27 cellular contexts compared by ENCODE assay signal in genomic region chr5:157024213-157024959, GRCh38. TPM values are rescaled to one million over a fixed set of nuclear protein-coding genes. Genes with fewer than 3 reads are reported as not detected.
DNase-seq lines count a peak whose midpoint lies in the region; ATAC-seq lines count a peak whose summit lies in the region.
"Had no signal": no experiment of that assay in that cellular context is flagged by ENCODE, and none has a peak within 500 bp of the region (broad histone marks: within the 10 kb centered on the region; RNA-seq: fewer than 3 reads in every experiment).

No MANE protein-coding gene starts in this region.

- H3K27ac Mint-ChIP-seq in T-helper 2 cell treated with Interferon-gamma antibody and Interleukin-4, amounts not matched to agents 5 μg/mL and 100 μg/mL, for 36 hours = peak overlapping the region; percentile 91
- peak overlapping the region in 7 of 8 donors; percentile 32 to 95 (median 56) for H3K27ac Mint-ChIP-seq in CD8-positive, alpha-beta memory T cell
- peak overlapping the region; percentile 95 for H3K27ac Mint-ChIP-seq in activated CD8-positive, alpha-beta T cell treated with anti-CD3 and anti-CD28 coated beads, Interleukin-2, amount 10 ng/mL, durations not matched to agents 7 days and 5 days
- peak overlapping the region; percentile 57 to 92 (median 86) for H3K27ac Mint-ChIP-seq in naive thymus-derived CD4-positive, alpha-beta T cell
- H3K27ac Mint-ChIP-seq: type B pancreatic cell had no signal

- no peak overlapping the region for H3K27ac ChIP-seq in CD8-positive, alpha-beta memory T cell (ENCODE audit: low read depth, low read length)
- peak overlapping the region; percentile 40 for H3K27ac ChIP-seq in naive thymus-derived CD4-positive, alpha-beta T cell (ENCODE audit: low read depth, low read length)
- H3K27ac ChIP-seq: right atrium auricular region, RWPE1 had no signal

- no peaks in the 10 kb centered on the region for H3K27me3 Mint-ChIP-seq in T-helper 2 cell treated with Interferon-gamma antibody and Interleukin-4, amounts not matched to agents 5 μg/mL and 100 μg/mL, for 36 hours (ENCODE audit: low read depth)
- peaks cover 0 to 1% of the 10 kb centered on the region in 2 donors for H3K27me3 Mint-ChIP-seq in CD8-positive, alpha-beta memory T cell
- H3K27me3 Mint-ChIP-seq in activated CD8-positive, alpha-beta T cell treated with anti-CD3 and anti-CD28 coated beads, Interleukin-2, amount 10 ng/mL, durations not matched to agents 7 days and 5 days (ENCODE audit: low read depth) = no peaks in the 10 kb centered on the region
- H3K27me3 Mint-ChIP-seq in naive thymus-derived CD4-positive, alpha-beta T cell = no peaks in the 10 kb centered on the region

- H3K4me3 Mint-ChIP-seq in T-helper 2 cell treated with Interferon-gamma antibody and Interleukin-4, amounts not matched to agents 5 μg/mL and 100 μg/mL, for 36 hours = peak overlapping the region; percentile 63
- H3K4me3 Mint-ChIP-seq in CD8-positive, alpha-beta memory T cell = peak overlapping the region in 4 of 7 donors; percentile 4 to 67 (median 34)
- peak overlapping the region; percentile 10 for H3K4me3 Mint-ChIP-seq in activated CD8-positive, alpha-beta T cell treated with anti-CD3 and anti-CD28 coated beads, Interleukin-2, amount 10 ng/mL, durations not matched to agents 7 days and 5 days
- H3K4me3 Mint-ChIP-seq in naive thymus-derived CD4-positive, alpha-beta T cell = peak overlapping the region in 6 of 10 donors; percentile 10 to 66 (median 40)
- H3K4me3 Mint-ChIP-seq: type B pancreatic cell had no signal

- ATAC-seq in activated CD8-positive, alpha-beta T cell treated with anti-CD3 and anti-CD28 coated beads, Interleukin-2, amount 10 ng/mL, durations not matched to agents 7 days and 5 days = peak; percentile 1
- no peak for ATAC-seq in naive thymus-derived CD4-positive, alpha-beta T cell
- no peak for ATAC-seq in GM19467 (IDR thresholded peaks at IDR 0.05; ENCODE audit: unreplicated experiment)
- ATAC-seq: K562, SK-N-SH treated with all-trans-retinoic acid at 6 μM for 48 hours had no signal

- no peaks in the 10 kb centered on the region for H3K9me3 ChIP-seq in CD8-positive, alpha-beta memory T cell (ENCODE audit: low read length)
- H3K9me3 ChIP-seq in naive thymus-derived CD4-positive, alpha-beta T cell (ENCODE audit: control insufficient read depth in 2 of 3, low read length in 3 of 3) = no peaks in the 10 kb centered on the region

- no peaks in the 10 kb centered on the region for H3K27me3 ChIP-seq in CD8-positive, alpha-beta memory T cell (ENCODE audit: insufficient read depth, low read length, poor library complexity, severe bottlenecking)
- H3K27me3 ChIP-seq in naive thymus-derived CD4-positive, alpha-beta T cell (ENCODE audit: control insufficient read depth in 2 of 2, insufficient read depth in 2 of 2, low read length in 2 of 2) = no peaks in the 10 kb centered on the region
- H3K27me3 ChIP-seq: right atrium auricular region had no signal

- H3K4me1 ChIP-seq in CD8-positive, alpha-beta memory T cell (ENCODE audit: insufficient read depth, low read length) = peaks cover 24% of the 10 kb centered on the region
- peaks cover 16 to 23% of the 10 kb centered on the region in 2 donors for H3K4me1 ChIP-seq in naive thymus-derived CD4-positive, alpha-beta T cell (ENCODE audit: control insufficient read depth in 2 of 2, insufficient read depth in 2 of 2, low read length in 2 of 2)

- intact Hi-C loops in naive thymus-derived CD4-positive, alpha-beta T cell (cut with micrococcal nuclease) = loop anchor here (2.0 to 10.0 kb wide), 6 partner anchors 14 to 230 kb away; partner anchors contain the start of gene MED7 (in 1 of the 2)

- CTCF ChIA-PET in CD8-positive, alpha-beta memory T cell (lab: Charles Lee) = interaction anchor here (1.4 kb wide), 1 partner anchor 30 kb away, joined by 3 read pairs; no protein-coding TSS in a partner anchor
- CTCF ChIA-PET in activated CD8-positive, alpha-beta T cell treated with anti-CD3 and anti-CD28 coated beads, Interleukin-2, amount 10 ng/mL, durations not matched to agents 7 days and 5 days (lab: Charles Lee) = interaction anchor here (0.8 to 4.6 kb wide), 20 partner anchors 25 to 132 kb away, joined by 3 to 44 read pairs (median 6); partner anchors contain the start of genes HAVCR2 and MED7
- CTCF ChIA-PET in naive thymus-derived CD4-positive, alpha-beta T cell (lab: Charles Lee) = interaction anchor here (0.7 kb wide), 1 partner anchor 107 kb away, joined by 4 read pairs; no protein-coding TSS in a partner anchor

- H3K36me3 Mint-ChIP-seq in T-helper 2 cell treated with Interferon-gamma antibody and Interleukin-4, amounts not matched to agents 5 μg/mL and 100 μg/mL, for 36 hours (ENCODE audit: low read depth) = peaks cover 25% of the 10 kb centered on the region
- peaks cover 0 to 3% (median 0%) of the 10 kb centered on the region in 3 donors for H3K36me3 Mint-ChIP-seq in CD8-positive, alpha-beta memory T cell
- H3K36me3 Mint-ChIP-seq in activated CD8-positive, alpha-beta T cell treated with anti-CD3 and anti-CD28 coated beads, Interleukin-2, amount 10 ng/mL, durations not matched to agents 7 days and 5 days (ENCODE audit: low read depth) = peaks cover 66% of the 10 kb centered on the region
- peaks cover 0 to 41% (median 5%) of the 10 kb centered on the region in 5 donors for H3K36me3 Mint-ChIP-seq in naive thymus-derived CD4-positive, alpha-beta T cell
- H3K36me3 Mint-ChIP-seq: type B pancreatic cell had no signal

- H3K4me3 ChIP-seq in CD8-positive, alpha-beta memory T cell (ENCODE audit: low read length) = no peak overlapping the region
- no peak overlapping the region for H3K4me3 ChIP-seq in naive thymus-derived CD4-positive, alpha-beta T cell (ENCODE audit: low read length)
- H3K4me3 ChIP-seq: K562, right atrium auricular region had no signal

- peaks cover 5% of the 10 kb centered on the region for H3K9me3 Mint-ChIP-seq in T-helper 2 cell treated with Interferon-gamma antibody and Interleukin-4, amounts not matched to agents 5 μg/mL and 100 μg/mL, for 36 hours
- no peaks in the 10 kb centered on the region for H3K9me3 Mint-ChIP-seq in CD8-positive, alpha-beta memory T cell
- H3K9me3 Mint-ChIP-seq in activated CD8-positive, alpha-beta T cell treated with anti-CD3 and anti-CD28 coated beads, Interleukin-2, amount 10 ng/mL, durations not matched to agents 7 days and 5 days (ENCODE audit: insufficient read depth) = peaks cover 8% of the 10 kb centered on the region
- peaks cover 0 to 18% (median 0%) of the 10 kb centered on the region in 11 donors for H3K9me3 Mint-ChIP-seq in naive thymus-derived CD4-positive, alpha-beta T cell
- H3K9me3 Mint-ChIP-seq: type B pancreatic cell had no signal

- POLR2A ChIA-PET in CD8-positive, alpha-beta memory T cell (lab: Charles Lee) = interaction anchor here (0.6 to 2.2 kb wide), 3 partner anchors 23 to 118 kb away, joined by 4 to 6 read pairs (median 5); partner anchors contain the start of gene MED7
- POLR2A ChIA-PET in activated CD8-positive, alpha-beta T cell treated with anti-CD3 and anti-CD28 coated beads, Interleukin-2, amount 10 ng/mL, durations not matched to agents 7 days and 5 days (lab: Charles Lee) = interaction anchor here (0.7 to 3.6 kb wide), 11 partner anchors 21 to 249 kb away, joined by 3 to 22 read pairs (median 7); partner anchors contain the start of genes HAVCR2 and MED7
- POLR2A ChIA-PET in naive thymus-derived CD4-positive, alpha-beta T cell (lab: Charles Lee) = interaction anchor here (1.2 kb wide), 1 partner anchor 296 kb away, joined by 3 read pairs; no protein-coding TSS in a partner anchor

- no peak for DNase-seq in T-helper 2 cell treated with Interferon-gamma antibody and Interleukin-4, amounts not matched to agents 5 μg/mL and 100 μg/mL, for 36 hours (ENCODE audit: low spot score)
- DNase-seq in T-helper 2 cell (no peak), SW480 (ENCODE audit: low spot score) (no peak)
- DNase-seq in CD8-positive, alpha-beta memory T cell = peak in 1 of 5 donors; percentile 2
- no peak for DNase-seq in activated CD8-positive, alpha-beta T cell treated with anti-CD3 and anti-CD28 coated beads, Interleukin-2, amount 10 ng/mL, durations not matched to agents 7 days and 5 days
- no peak for DNase-seq in naive thymus-derived CD4-positive, alpha-beta T cell
- DNase-seq in activated CD8-positive, alpha-beta memory T cell treated with anti-CD3 and anti-CD28 coated beads, Interleukin-2, amount 50 U/mL, for 4 hours = no peak
- DNase-seq: activated CD4-positive, alpha-beta T cell treated with anti-CD3 and anti-CD28 coated beads for 1 hour; AML-193; Calu3; dermis blood vessel endothelial cell; glutamatergic neuron; GOT3; left cardiac atrium; mesenchymal stem cell; NCI-H146; NCI-H2171; NCI-H524 treated with DMSO at 0.1 percent for 48 hours had no signal

- H3K4me1 Mint-ChIP-seq in T-helper 2 cell treated with Interferon-gamma antibody and Interleukin-4, amounts not matched to agents 5 μg/mL and 100 μg/mL, for 36 hours (ENCODE audit: low read depth) = peaks cover 62% of the 10 kb centered on the region
- H3K4me1 Mint-ChIP-seq in CD8-positive, alpha-beta memory T cell = peaks cover 43 to 59% (median 57%) of the 10 kb centered on the region in 3 donors
- peaks cover 89% of the 10 kb centered on the region for H3K4me1 Mint-ChIP-seq in activated CD8-positive, alpha-beta T cell treated with anti-CD3 and anti-CD28 coated beads, Interleukin-2, amount 10 ng/mL, durations not matched to agents 7 days and 5 days (ENCODE audit: low read depth)
- H3K4me1 Mint-ChIP-seq in naive thymus-derived CD4-positive, alpha-beta T cell = peaks cover 16 to 86% (median 30%) of the 10 kb centered on the region in 7 donors

- no peaks in the 10 kb centered on the region for H3K36me3 ChIP-seq in CD8-positive, alpha-beta memory T cell (ENCODE audit: insufficient read depth, low read length)
- no peaks in the 10 kb centered on the region for H3K36me3 ChIP-seq in naive thymus-derived CD4-positive, alpha-beta T cell (ENCODE audit: control insufficient read depth in 2 of 3, insufficient read depth in 3 of 3, low read length in 3 of 3)
- H3K36me3 ChIP-seq: right atrium auricular region had no signal

RNA-seq across cellular contexts. Expression of gene HAVCR1, which starts 34.5 kb away (rescaled TPM):
- under 1 TPM; 0.27 to 0.61 TPM for total RNA-seq in CD8-positive, alpha-beta memory T cell
- polyA plus RNA-seq in CD8-positive, alpha-beta memory T cell = 0.91 TPM
- 1 to 10 TPM; 2.8 to 2.9 TPM for total RNA-seq in activated CD8-positive, alpha-beta T cell treated with anti-CD3 and anti-CD28 coated beads, Interleukin-2, amount 10 ng/mL, durations not matched to agents 7 days and 5 days
- 10 to 100 TPM in 2 of 5 experiments, 1 to 10 TPM in 3; 5.1 to 32.3 (median 9.1) TPM for total RNA-seq in naive thymus-derived CD4-positive, alpha-beta T cell
- polyA plus RNA-seq in naive thymus-derived CD4-positive, alpha-beta T cell = 1 to 10 TPM; 2.1 to 4.6 TPM
- total RNA-seq: A172, HT-29, K562, osteocyte, right atrium auricular region had no signal

Comparison
In these comparisons a context has a peak if more than half of its experiments do, and no peak if none do; other contexts are left out.
1. H3K4me3 Mint-ChIP-seq: peak in every context shown above with its lines; median percentile 63 in T-helper 2 cell treated with Interferon-gamma antibody and Interleukin-4, amounts not matched to agents 5 μg/mL and 100 μg/mL, for 36 hours; 40 in naive thymus-derived CD4-positive, alpha-beta T cell; 34 in CD8-positive, alpha-beta memory T cell; 10 in activated CD8-positive, alpha-beta T cell treated with anti-CD3 and anti-CD28 coated beads, Interleukin-2, amount 10 ng/mL, durations not matched to agents 7 days and 5 days.